17 cellular contexts compared by ENCODE assay signal in the genomic region with DNA sequence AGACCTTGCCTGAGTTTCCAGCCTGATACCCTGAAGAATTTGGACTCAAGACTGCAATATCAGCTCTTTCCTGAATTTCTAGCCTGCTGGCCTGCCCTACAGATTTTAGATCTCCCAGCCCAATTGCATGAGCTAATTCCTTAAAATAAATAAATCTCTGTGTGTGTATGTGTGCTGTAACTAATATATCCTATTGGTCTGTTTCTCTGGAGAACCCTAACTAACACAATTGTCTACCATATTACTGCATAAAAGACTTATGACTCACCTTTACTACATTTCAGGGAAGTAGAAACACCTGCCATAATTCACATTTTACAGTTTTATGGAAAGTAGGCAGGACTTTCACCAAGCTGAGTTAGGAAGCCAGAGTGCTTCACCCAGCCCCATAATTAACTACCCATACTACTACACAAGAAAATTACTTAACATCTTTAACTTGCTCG.
DNase-seq lines count a peak whose midpoint lies in the region; ATAC-seq and TF ChIP-seq lines count a peak whose summit lies in the region.
"Had no signal": no experiment of that assay in that cellular context is flagged by ENCODE, and none has a peak within 500 bp of the region (broad histone marks: within the 10 kb centered on the region; RNA-seq: fewer than 3 reads in every experiment).

No MANE protein-coding gene starts in this region.

- WGBS in GM23248 (ENCODE audit: low coverage in 1 of 2, low lambda C conversion rate in 2 of 2, missing lambda C conversion rate in 2 of 2), 2 experiments, result 98 to 100% methylated on average over 1 of the region's 1 CpG

- H3K36me3 ChIP-seq in GM23248 (ENCODE audit: low read depth) (no peaks in the 10 kb centered on the region), MG63 (no peaks in the 10 kb centered on the region)
- H3K36me3 ChIP-seq: esophagus muscularis mucosa, neutrophil, stomach had no signal

- no peaks in the 10 kb centered on the region for H3K9me2 ChIP-seq in GM23248 (ENCODE audit: insufficient read depth)

- no peak overlapping the region for H3K4me3 Mint-ChIP-seq in osteocyte (ENCODE audit: unreplicated experiment)
- H3K4me3 Mint-ChIP-seq in glutamatergic neuron (ENCODE audit: unreplicated experiment), result no peak overlapping the region
- H3K4me3 Mint-ChIP-seq: activated naive CD4-positive, alpha-beta T cell treated with anti-CD3 and anti-CD28 coated beads for 36 hours; central memory CD8-positive, alpha-beta T cell; GM23338 had no signal

- no peak overlapping the region for H3K9ac ChIP-seq in GM23248

- no peaks in the 10 kb centered on the region for H3K27me3 Mint-ChIP-seq in osteocyte (ENCODE audit: unreplicated experiment)
- peaks cover 1% of the 10 kb centered on the region for H3K27me3 Mint-ChIP-seq in glutamatergic neuron (ENCODE audit: unreplicated experiment)

- peak overlapping the region; percentile 51 for H3K4me2 ChIP-seq in GM23248 (ENCODE audit: unreplicated experiment)
- H3K4me2 ChIP-seq: GM23338 had no signal

- TF ChIP-seq CTCF in osteocyte (IDR thresholded peaks at IDR 0.05) (no peak), glutamatergic neuron (IDR thresholded peaks at IDR 0.05; ENCODE audit: partially characterized antibody, unreplicated experiment) (no peak)

- DNase-seq in GM23248 (no peak), MG63 (peak; percentile 18), dermis blood vessel endothelial cell (peak; percentile 40), osteocyte (ENCODE audit: extremely low spot score, unreplicated experiment) (no peak), middle frontal gyrus (ENCODE audit: extremely low spot score, low spot score) (no peak), glutamatergic neuron (no peak)
- DNase-seq: activated naive CD4-positive, alpha-beta T cell treated with anti-CD3 and anti-CD28 coated beads for 36 hours; Kasumi-1; stomach had no signal

- H3K27ac Mint-ChIP-seq in osteocyte (ENCODE audit: unreplicated experiment) (peak overlapping the region; percentile 86), glutamatergic neuron (ENCODE audit: unreplicated experiment) (no peak overlapping the region)
- H3K27ac Mint-ChIP-seq: activated naive CD4-positive, alpha-beta T cell treated with anti-CD3 and anti-CD28 coated beads for 36 hours; GM23338 had no signal

- no peaks in the 10 kb centered on the region for H3K27me3 ChIP-seq in GM23248 (replicated peaks; ENCODE audit: insufficient read depth)
- no peaks in the 10 kb centered on the region for H3K27me3 ChIP-seq in MG63
- H3K27me3 ChIP-seq: esophagus muscularis mucosa, neutrophil, stomach had no signal

- no peak overlapping the region for H3K4me3 ChIP-seq in GM23248
- no peak overlapping the region for H3K4me3 ChIP-seq in MG63
- H3K4me3 ChIP-seq: esophagus muscularis mucosa, GM23338, lung, skin epidermis, stomach had no signal

- H3K27ac ChIP-seq in GM23248, result peak overlapping the region; percentile 77
- H3K27ac ChIP-seq: esophagus muscularis mucosa, neutrophil, skin epidermis, stomach had no signal

- H3K36me3 Mint-ChIP-seq in osteocyte (ENCODE audit: unreplicated experiment), result peaks cover 4% of the 10 kb centered on the region
- H3K36me3 Mint-ChIP-seq in glutamatergic neuron (ENCODE audit: unreplicated experiment), result no peaks in the 10 kb centered on the region

- H3K9me3 Mint-ChIP-seq in osteocyte (ENCODE audit: unreplicated experiment), result no peaks in the 10 kb centered on the region
- no peaks in the 10 kb centered on the region for H3K9me3 Mint-ChIP-seq in glutamatergic neuron (ENCODE audit: unreplicated experiment)
- H3K9me3 Mint-ChIP-seq: activated naive CD4-positive, alpha-beta T cell treated with anti-CD3 and anti-CD28 coated beads for 36 hours; central memory CD8-positive, alpha-beta T cell; GM23338 had no signal

- H4K20me1 ChIP-seq in GM23248 (ENCODE audit: insufficient read depth), result no peaks in the 10 kb centered on the region

- in situ Hi-C loops in GM23248 (cut with MboI), result no loop called here

- H3K9me3 ChIP-seq in GM23248 (ENCODE audit: low read depth), result no peaks in the 10 kb centered on the region
- H3K9me3 ChIP-seq in MG63, result no peaks in the 10 kb centered on the region
- H3K9me3 ChIP-seq: esophagus muscularis mucosa, neutrophil, stomach had no signal

- ATAC-seq in GM21723 (IDR thresholded peaks at IDR 0.05; ENCODE audit: unreplicated experiment), result no peak
- no peak for ATAC-seq in GM18867 (IDR thresholded peaks at IDR 0.05; ENCODE audit: unreplicated experiment)
- ATAC-seq: GM23338 had no signal

- H3F3A ChIP-seq in GM23248 (ENCODE audit: insufficient read depth), result peaks cover 51% of the 10 kb centered on the region

- peaks cover 79% of the 10 kb centered on the region for H3K79me2 ChIP-seq in GM23248 (ENCODE audit: insufficient read depth)

- peaks cover 81% of the 10 kb centered on the region for H3K4me1 Mint-ChIP-seq in osteocyte (ENCODE audit: unreplicated experiment)
- peaks cover 3% of the 10 kb centered on the region for H3K4me1 Mint-ChIP-seq in glutamatergic neuron (ENCODE audit: low read depth, unreplicated experiment)
- H3K4me1 Mint-ChIP-seq: central memory CD8-positive, alpha-beta T cell had no signal

- no peak overlapping the region for H2AFZ ChIP-seq in GM23248
- H2AFZ ChIP-seq: GM23338 had no signal

- H3K4me1 ChIP-seq in GM23248 (ENCODE audit: insufficient read depth), result peaks cover 79% of the 10 kb centered on the region

Comparison
In these comparisons a context has a peak if more than half of its experiments do, and no peak if none do; other contexts are left out.
1. DNase-seq: peak in MG63 (single experiment) and dermis blood vessel endothelial cell (single experiment); none in GM23248 (single experiment), osteocyte (single experiment), middle frontal gyrus (single experiment) and glutamatergic neuron (single experiment).